1 cellular context compared by ENCODE assay signal in genomic region chr10:119104653-119105024, GRCh38.
TF ChIP-seq lines count a peak whose summit lies in the region.

No MANE protein-coding gene starts in this region.

TF ChIP-seq in HepG2, 621 proteins besides CTCF, POLR2A, EP300 and RAD21 (continues in another document):
- TF ChIP-seq ZNF503 (CRISPR knock-in tag; IDR thresholded peaks at IDR 0.05) (no peak), PHF20 (CRISPR knock-in tag; IDR thresholded peaks at IDR 0.05) (no peak), ZBTB7A (CRISPR knock-in tag; IDR thresholded peaks at IDR 0.05) (0 out of 2 replicates have a peak, but pooled peaks have one; percentile 27), SOX5 (CRISPR knock-in tag; IDR thresholded peaks at IDR 0.05; ENCODE audit: borderline replicate concordance) (no peak), ZNF180 (CRISPR knock-in tag; IDR thresholded peaks at IDR 0.05; ENCODE audit: borderline replicate concordance, low read depth) (no peak), NR2F2 (IDR thresholded peaks at IDR 0.05; ENCODE audit: borderline replicate concordance, low read depth) (no peak), HNRNPLL (IDR thresholded peaks at IDR 0.05; ENCODE audit: low read depth, low read length, poor library complexity, severe bottlenecking) (peak; percentile 22), ZNF468 (CRISPR knock-in tag; IDR thresholded peaks at IDR 0.05) (no peak), CHCHD3 (CRISPR knock-in tag; IDR thresholded peaks at IDR 0.05) (0 out of 2 replicates have a peak, but pooled peaks have one; percentile 38), CCDC6 (CRISPR knock-in tag; IDR thresholded peaks at IDR 0.05) (0 out of 2 replicates have a peak, but pooled peaks have one; percentile 2), KDM1A (CRISPR knock-in tag; IDR thresholded peaks at IDR 0.05) (peak; percentile 57; the same call in 1 of the 2 replicates), HMGXB4 (CRISPR knock-in tag; IDR thresholded peaks at IDR 0.05; ENCODE audit: borderline replicate concordance in 1 of 2, low read depth in 1 of 2) (no peak), ZNF629 (CRISPR knock-in tag; conservative IDR thresholded peaks at IDR 0.05) (peak; percentile 95), JUNB (CRISPR knock-in tag; IDR thresholded peaks at IDR 0.05; ENCODE audit: borderline replicate concordance) (no peak), NFYB (CRISPR knock-in tag; IDR thresholded peaks at IDR 0.05) (no peak), HIVEP1 (CRISPR knock-in tag; IDR thresholded peaks at IDR 0.05) (no peak), GMEB2 (CRISPR knock-in tag; IDR thresholded peaks at IDR 0.05; ENCODE audit: low read depth) (no peak), GPN1 (CRISPR knock-in tag; IDR thresholded peaks at IDR 0.05; ENCODE audit: borderline replicate concordance) (no peak), ZNF550 (CRISPR knock-in tag; IDR thresholded peaks at IDR 0.05; ENCODE audit: borderline replicate concordance) (no peak), MTA1 (CRISPR knock-in tag; IDR thresholded peaks at IDR 0.05; ENCODE audit: borderline replicate concordance) (no peak), ZNF567 (CRISPR knock-in tag; IDR thresholded peaks at IDR 0.05; ENCODE audit: borderline replicate concordance) (0 out of 2 replicates have a peak, but pooled peaks have one; percentile 22), PRDM10 (CRISPR knock-in tag; IDR thresholded peaks at IDR 0.05; ENCODE audit: low read depth) (no peak), PITX1 (CRISPR knock-in tag; IDR thresholded peaks at IDR 0.05) (no peak), ASH2L (IDR thresholded peaks at IDR 0.05; ENCODE audit: insufficient read length, low read depth, low read length) (peak; percentile 10), ZNF615 (CRISPR knock-in tag; IDR thresholded peaks at IDR 0.05; ENCODE audit: borderline replicate concordance) (no peak), ZBTB43 (CRISPR knock-in tag; conservative IDR thresholded peaks at IDR 0.05) (no peak), CCAR2 (optimal IDR thresholded peaks at IDR 0.05; ENCODE audit: low read depth, low read length) (no peak), NCOR1 (IDR thresholded peaks at IDR 0.05; ENCODE audit: borderline replicate concordance, low read length) (no peak), TFAP4 (IDR thresholded peaks at IDR 0.05; ENCODE audit: borderline replicate concordance, low read depth) (no peak), ZNF235 (CRISPR knock-in tag; IDR thresholded peaks at IDR 0.05; ENCODE audit: borderline replicate concordance) (no peak), TOE1 (CRISPR knock-in tag; IDR thresholded peaks at IDR 0.05) (no peak), ZNF597 (CRISPR knock-in tag; IDR thresholded peaks at IDR 0.05) (no peak), ZNF598 (CRISPR knock-in tag; IDR thresholded peaks at IDR 0.05; ENCODE audit: borderline replicate concordance) (no peak), EZH2 (conservative IDR thresholded peaks at IDR 0.05; ENCODE audit: low read depth, low read length) (no peak), ZNF18 (CRISPR knock-in tag; IDR thresholded peaks at IDR 0.05; ENCODE audit: insufficient replicate concordance) (no peak), ZSCAN9 (CRISPR knock-in tag; IDR thresholded peaks at IDR 0.05; ENCODE audit: borderline replicate concordance) (0 out of 2 replicates have a peak, but pooled peaks have one; percentile 4), ISX (CRISPR knock-in tag; conservative IDR thresholded peaks at IDR 0.05) (no peak), RBM22 (optimal IDR thresholded peaks at IDR 0.05; ENCODE audit: low read length) (no peak), ZNF609 (CRISPR knock-in tag; IDR thresholded peaks at IDR 0.05; ENCODE audit: borderline replicate concordance) (no peak), KLF12 (CRISPR knock-in tag; IDR thresholded peaks at IDR 0.05; ENCODE audit: borderline replicate concordance) (0 out of 2 replicates have a peak, but pooled peaks have one; percentile 31)
